9 cellular contexts compared by ENCODE assay signal in genomic region chr17:33038740-33039139, GRCh38. TPM values are rescaled to one million over a fixed set of nuclear protein-coding genes. Genes with fewer than 3 reads are reported as not detected.
DNase-seq lines count a peak whose midpoint lies in the region; ATAC-seq, FAIRE-seq and TF ChIP-seq lines count a peak whose summit lies in the region.
"Had no signal": no experiment of that assay in that cellular context is flagged by ENCODE, and none has a peak within 500 bp of the region (broad histone marks: within the 10 kb centered on the region; RNA-seq: fewer than 3 reads in every experiment).

No MANE protein-coding gene starts in this region.

- TF ChIP-seq CTCF in kidney (IDR thresholded peaks at IDR 0.05; ENCODE audit: borderline replicate concordance, extremely low read depth, insufficient read depth) (peak; percentile 52), vagina (IDR thresholded peaks at IDR 0.05) (peak in 2 of 3 experiments; percentile 17 to 26), gastroesophageal sphincter (IDR thresholded peaks at IDR 0.05) (peak in 2 of 4 experiments; percentile 30 to 52)

- H3K4me2 ChIP-seq in Karpas-422 (ENCODE audit: low read depth, low read length, poor library complexity, severe bottlenecking): no peak overlapping the region

- no peaks in the 10 kb centered on the region for H3K9me2 ChIP-seq in Karpas-422 (replicated peaks; ENCODE audit: insufficient read depth, low read length)

- H3K27me3 ChIP-seq in Karpas-422 (ENCODE audit: low read length) (no peaks in the 10 kb centered on the region), vagina (no peaks in the 10 kb centered on the region), gastroesophageal sphincter (peaks cover 30% of the 10 kb centered on the region)
- H3K27me3 ChIP-seq: SJSA1 had no signal

- H3K9me3 ChIP-seq in Karpas-422 (ENCODE audit: low read length): no peaks in the 10 kb centered on the region
- H3K9me3 ChIP-seq in kidney (ENCODE audit: control insufficient read depth in 1 of 2, low read length in 2 of 2): no peaks in the 10 kb centered on the region
- peaks cover 5% of the 10 kb centered on the region for H3K9me3 ChIP-seq in vagina
- peaks cover 0 to 5% (median 0%) of the 10 kb centered on the region in 3 donors for H3K9me3 ChIP-seq in gastroesophageal sphincter
- H3K9me3 ChIP-seq: SJSA1 had no signal

- intact Hi-C loops in kidney (cut with DNase I): no loop called here
- intact Hi-C loops in vagina (cut with DNase I): no loop called here

- no peak for TF ChIP-seq POLR2A in vagina (IDR thresholded peaks at IDR 0.05)
- TF ChIP-seq POLR2A in gastroesophageal sphincter (IDR thresholded peaks at IDR 0.05): no peak

- H3K4me1 ChIP-seq in Karpas-422 (ENCODE audit: low read length): no peaks in the 10 kb centered on the region
- H3K4me1 ChIP-seq in kidney (ENCODE audit: control insufficient read depth in 1 of 2, insufficient read depth in 1 of 2, low read depth in 1 of 2, low read length in 2 of 2): peaks cover 0 to 3% of the 10 kb centered on the region in 2 donors
- peaks cover 16% of the 10 kb centered on the region for H3K4me1 ChIP-seq in vagina
- H3K4me1 ChIP-seq in gastroesophageal sphincter: peaks cover 0 to 11% (median 0%) of the 10 kb centered on the region in 3 donors
- H3K4me1 ChIP-seq: SJSA1 had no signal

- H3K27ac ChIP-seq in Karpas-422 (ENCODE audit: low read length) (no peak overlapping the region), kidney (ENCODE audit: low read depth in 2 of 2, low read length in 2 of 2) (no peak overlapping the region), vagina (no peak overlapping the region), gastroesophageal sphincter (no peak overlapping the region)
- H3K27ac ChIP-seq: SJSA1 had no signal

- H2AFZ ChIP-seq in Karpas-422 (ENCODE audit: low read length): no peak overlapping the region

- 0% methylated on average over 2 of the region's 3 CpGs; no CpG with 5 or more reads in 1 of the 2 donors for WGBS in gastroesophageal sphincter (ENCODE audit: low coverage in 1 of 2), 2 donors

- FAIRE-seq in kidney (lab: Jason Lieb, UNC): no peak

- no peak for ATAC-seq in gastroesophageal sphincter

- DNase-seq in ELF-1 (ENCODE audit: low read depth, low spot score) (peak; percentile 71), Karpas-422 (peak; percentile 73), amniotic epithelial cell (ENCODE audit: low read depth) (peak; percentile 78), kidney (no peak), vagina (ENCODE audit: extremely low spot score in 2 of 2) (no peak), NCI-H510A treated with DMSO at 0.1 percent for 48 hours (lab: John Stamatoyannopoulos, UW) (no peak)

- H3K4me3 ChIP-seq in Karpas-422 (ENCODE audit: low read length) (no peak overlapping the region), kidney (ENCODE audit: low read length in 2 of 2) (no peak overlapping the region), vagina (no peak overlapping the region), gastroesophageal sphincter (no peak overlapping the region)
- H3K4me3 ChIP-seq: lung, SJSA1 had no signal

- H3K79me2 ChIP-seq in Karpas-422 (ENCODE audit: low read length): no peaks in the 10 kb centered on the region

- H3K36me3 ChIP-seq in Karpas-422 (ENCODE audit: insufficient read depth, low read length) (no peaks in the 10 kb centered on the region), kidney (ENCODE audit: control insufficient read depth in 1 of 2, insufficient read depth in 2 of 2, low read length in 2 of 2) (no peaks in the 10 kb centered on the region), vagina (no peaks in the 10 kb centered on the region), gastroesophageal sphincter (no peaks in the 10 kb centered on the region)
- H3K36me3 ChIP-seq: SJSA1 had no signal

- no peaks in the 10 kb centered on the region for H4K20me1 ChIP-seq in Karpas-422 (ENCODE audit: insufficient read depth, low read depth, low read length)

- H3K9ac ChIP-seq in Karpas-422 (ENCODE audit: low read length) (no peak overlapping the region), kidney (ENCODE audit: low read length in 2 of 2) (no peak overlapping the region)

- no peak for TF ChIP-seq EP300 in gastroesophageal sphincter (IDR thresholded peaks at IDR 0.05)

RNA-seq across cellular contexts. Expression of gene SPACA3, which starts 47.1 kb away (rescaled TPM):
- not detected in 2 replicates for total RNA-seq in Karpas-422 (2014; rRNA removed; shearing (Covaris generic); ENCODE audit: low replicate concordance)
- total RNA-seq in kidney (not detected), vagina (not detected), gastroesophageal sphincter (not detected)
- not detected for polyA plus RNA-seq in kidney (ENCODE audit: insufficient read depth, low read depth, low replicate concordance)
- total RNA-seq: SJSA1 had no signal

Comparison
In these comparisons a context has a peak if more than half of its experiments do, and no peak if none do; other contexts are left out.
1. DNase-seq: peak in ELF-1 (single experiment), Karpas-422 (single experiment) and amniotic epithelial cell (single experiment); none in kidney (single experiment), vagina (0 of 2) and NCI-H510A treated with DMSO at 0.1 percent for 48 hours (single experiment).